8 cellular contexts compared by ENCODE assay signal in genomic region chr9:124941689-124942561, GRCh38. TPM values are rescaled to one million over a fixed set of nuclear protein-coding genes. Genes with fewer than 3 reads are reported as not detected.
DNase-seq lines count a peak whose midpoint lies in the region; ATAC-seq and TF ChIP-seq lines count a peak whose summit lies in the region.

No MANE protein-coding gene starts in this region.

- peak overlapping the region; percentile 94 for H2BK5ac ChIP-seq in neuronal stem cell (ENCODE audit: low read length)

- DNase-seq in Panc1 (ENCODE audit: low read depth, low spot score) (no peak), foreskin keratinocyte (no peak), neuronal stem cell (ENCODE audit: low spot score) (no peak), suprapubic skin (ENCODE audit: low spot score in 2 of 2) (peak; percentile 73 to 86), NCI-H1694 (lab: John Stamatoyannopoulos, UW) (no peak)
- peak; percentile 29 for DNase-seq in activated T-helper 9 cell treated with anti-CD3 and anti-CD28 coated beads, Interleukin-2, amount 50 U/mL, for 16 hours (ENCODE audit: low read depth)

- CTCF ChIA-PET in Panc1 (lab: Charles Lee), result no interaction called here

- no peak for TF ChIP-seq EP300 in suprapubic skin (IDR thresholded peaks at IDR 0.05)

- no peak overlapping the region for H2AK5ac ChIP-seq in neuronal stem cell (ENCODE audit: low read depth, low read length)

- intact Hi-C loops in Panc1 (cut with micrococcal nuclease; ENCODE audit: unreplicated experiment), result loop anchor here (10.0 kb wide), 1 partner anchor 203 kb away; the partner anchor contains the start of gene SCAI

- H4K8ac ChIP-seq in neuronal stem cell (ENCODE audit: low read depth, low read length), result no peak overlapping the region

- in situ Hi-C loops in Panc1 (cut with HindIII; ENCODE audit: low pct_unique_long_range_greater_than_20kb, low sequenced_read_pairs), result no loop called here

- no peak overlapping the region for H2BK15ac ChIP-seq in neuronal stem cell (ENCODE audit: low read length)

- H3K27me3 ChIP-seq in Panc1 (ENCODE audit: control insufficient read depth, insufficient read depth, low read length) (no peaks in the 10 kb centered on the region), foreskin keratinocyte (no peaks in the 10 kb centered on the region), neuronal stem cell (ENCODE audit: control insufficient read depth in 3 of 3, insufficient read depth in 3 of 3, low read depth in 1 of 3, low read length in 3 of 3) (no peaks in the 10 kb centered on the region), suprapubic skin (no peaks in the 10 kb centered on the region)

- H3K4me2 ChIP-seq in neuronal stem cell (ENCODE audit: insufficient read depth, low read length, poor library complexity, severe bottlenecking), result peak overlapping the region; percentile 98

- no CpG with 5 or more reads among the region's 30 CpGs for WGBS in neuronal stem cell (ENCODE audit: extremely low coverage in 2 of 2, insufficient read length in 2 of 2, insufficient replicate concordance in 1 of 2), 2 donors
- WGBS in suprapubic skin, result 24% methylated on average over 30 of the region's 30 CpGs

- no TSS peak for BruUV-seq in Panc1 (replicated peaks; lab: Mats Ljungman, UMichigan)

- no peak overlapping the region for H3K18ac ChIP-seq in neuronal stem cell (ENCODE audit: low read length)

- TF ChIP-seq CTCF in Panc1 (IDR thresholded peaks at IDR 0.05) (no peak), foreskin keratinocyte (conservative IDR thresholded peaks at IDR 0.05) (no peak), suprapubic skin (IDR thresholded peaks at IDR 0.05) (no peak)

- peak overlapping the region; percentile 96 for H2AFZ ChIP-seq in neuronal stem cell (ENCODE audit: low read length)

- H3K9me3 ChIP-seq in Panc1 (ENCODE audit: control insufficient read depth, insufficient read depth, low read depth, low read length) (no peaks in the 10 kb centered on the region), neuronal stem cell (replicated peaks in 1 of 2; ENCODE audit: control insufficient read depth in 2 of 2, insufficient read depth in 1 of 2, low read depth in 1 of 2, low read length in 2 of 2) (no peaks in the 10 kb centered on the region), suprapubic skin (no peaks in the 10 kb centered on the region)

- H3K4me3 ChIP-seq in Panc1 (ENCODE audit: low read depth in 2 of 2, low read length in 2 of 2) (peak overlapping the region; percentile 81 to 90), neuronal stem cell (ENCODE audit: low read length in 2 of 2) (peak overlapping the region; percentile 82 to 87), suprapubic skin (peak overlapping the region; percentile 55)

- H2BK12ac ChIP-seq in neuronal stem cell (ENCODE audit: low read length), result no peak overlapping the region

- H2BK120ac ChIP-seq in neuronal stem cell (ENCODE audit: low read depth, low read length), result no peak overlapping the region

- H3K27ac ChIP-seq in Panc1 (ENCODE audit: low read length) (peak overlapping the region; percentile 90), foreskin keratinocyte (peak overlapping the region; percentile 37), neuronal stem cell (replicated peaks; ENCODE audit: low read length) (peak overlapping the region; percentile 84), suprapubic skin (peak overlapping the region; percentile 87)

- no peak overlapping the region for H3K4ac ChIP-seq in neuronal stem cell (ENCODE audit: low read length)

- POLR2A ChIA-PET in Panc1 (lab: Charles Lee), result no interaction called here

- TF ChIP-seq POLR2A in suprapubic skin (IDR thresholded peaks at IDR 0.05), result no peak

- H3K79me1 ChIP-seq in neuronal stem cell (ENCODE audit: low read depth, low read length), result no peaks in the 10 kb centered on the region

- H3K9ac ChIP-seq in neuronal stem cell (ENCODE audit: low read depth, low read length, poor library complexity), result peak overlapping the region; percentile 88

- peaks cover 6% of the 10 kb centered on the region; the same call in 1 of the 2 replicates for H3K36me3 ChIP-seq in Panc1 (ENCODE audit: control insufficient read depth, insufficient read depth, low read length)
- peaks cover 1 to 4% of the 10 kb centered on the region in 2 donors for H3K36me3 ChIP-seq in neuronal stem cell (replicated peaks in 1 of 2; ENCODE audit: control insufficient read depth in 2 of 2, insufficient read depth in 2 of 2, low read length in 2 of 2)
- H3K36me3 ChIP-seq in suprapubic skin, result peaks cover 6% of the 10 kb centered on the region

- peak; percentile 29 for ATAC-seq in GM18867 (IDR thresholded peaks at IDR 0.05; ENCODE audit: unreplicated experiment)
- ATAC-seq in HG02973 (IDR thresholded peaks at IDR 0.05; ENCODE audit: unreplicated experiment), result peak; percentile 18
- ATAC-seq in Panc1, result peak; percentile 24
- ATAC-seq in foreskin keratinocyte, result peak; percentile 7

- H3K23ac ChIP-seq in neuronal stem cell (ENCODE audit: low read depth, low read length, poor library complexity), result no peak overlapping the region

- H3K14ac ChIP-seq in neuronal stem cell (ENCODE audit: low read length), result peak overlapping the region; percentile 31

- no peak overlapping the region for H4K91ac ChIP-seq in neuronal stem cell (ENCODE audit: low read depth, low read length, poor library complexity)

- H3K4me1 ChIP-seq in Panc1 (ENCODE audit: control insufficient read depth, insufficient read depth, low read length), result peaks cover 6% of the 10 kb centered on the region
- H3K4me1 ChIP-seq in foreskin keratinocyte, result no peaks in the 10 kb centered on the region
- H3K4me1 ChIP-seq in neuronal stem cell (ENCODE audit: control insufficient read depth in 2 of 2, insufficient read depth in 1 of 2, low read depth in 1 of 2, low read length in 2 of 2), result peaks cover 0 to 2% of the 10 kb centered on the region in 2 donors
- H3K4me1 ChIP-seq in suprapubic skin, result peaks cover 18% of the 10 kb centered on the region

RNA-seq across cellular contexts. Expression of gene GOLGA1, which starts 1.0 kb away (rescaled TPM):
- 15.5 TPM for total RNA-seq in Panc1 (2021; ENCODE audit: unreplicated experiment)
- 9.5 TPM for polyA plus RNA-seq in Panc1 (2012; ENCODE audit: insufficient read length)
- total RNA-seq in foreskin keratinocyte, result 9.6 and 9.7 TPM in 2 replicates
- polyA plus RNA-seq in foreskin keratinocyte, result 5.0 and 5.1 TPM in 2 replicates
- polyA plus RNA-seq in neuronal stem cell (2013, experiment 1 of 2), result 7.7 TPM
- polyA plus RNA-seq in neuronal stem cell (2013, experiment 2 of 2), result 7.6 TPM
- 10 to 100 TPM; 20.2 to 47.5 (median 24.5) TPM for total RNA-seq in suprapubic skin

Comparison
In these comparisons a context has a peak if more than half of its experiments do, and no peak if none do; other contexts are left out.
1. DNase-seq: peak in activated T-helper 9 cell treated with anti-CD3 and anti-CD28 coated beads, Interleukin-2, amount 50 U/mL, for 16 hours (single experiment) and suprapubic skin (2 of 2); none in Panc1 (single experiment), foreskin keratinocyte (0 of 2), neuronal stem cell (single experiment) and NCI-H1694 (single experiment).
2. H3K27ac ChIP-seq: peak in every context shown above with its lines; median percentile 90 in Panc1; 87 in suprapubic skin; 84 in neuronal stem cell; 37 in foreskin keratinocyte.
3. Peak in every context shown above with its lines, with median percentiles within 50 percentile points of each other: ATAC-seq and H3K4me3 ChIP-seq.